18 cellular contexts compared by ENCODE assay signal in genomic region chr17:79034931-79035485, GRCh38. TPM values are rescaled to one million over a fixed set of nuclear protein-coding genes. Genes with fewer than 3 reads are reported as not detected.
DNase-seq lines count a peak whose midpoint lies in the region; ATAC-seq and TF ChIP-seq lines count a peak whose summit lies in the region.
"Had no signal": no experiment of that assay in that cellular context is flagged by ENCODE, and none has a peak within 500 bp of the region (broad histone marks: within the 10 kb centered on the region; RNA-seq: fewer than 3 reads in every experiment).

No MANE protein-coding gene starts in this region.

- H2AFZ ChIP-seq in mammary epithelial cell (ENCODE audit: low read depth, low read length): no peak overlapping the region

- TF ChIP-seq CTCF in MCF 10A (IDR thresholded peaks at IDR 0.05; ENCODE audit: unreplicated experiment) (no peak), mammary epithelial cell (conservative IDR thresholded peaks at IDR 0.05 in 1 of 2, IDR thresholded peaks at IDR 0.05 in 1 of 2; ENCODE audit: extremely low read depth in 1 of 2, insufficient read depth in 1 of 2, low read depth in 1 of 2, low read length in 2 of 2) (no peak), tibial artery (IDR thresholded peaks at IDR 0.05) (no peak)

- no peak overlapping the region for H3K4me3 Mint-ChIP-seq in MCF 10A (ENCODE audit: unreplicated experiment)
- H3K4me3 Mint-ChIP-seq: activated T-cell treated with anti-CD3 and anti-CD28 coated beads, Interleukin-2, amount 50 U/mL, for 24 hours; effector memory CD8-positive, alpha-beta T cell; T-helper 1 cell treated with Interleukin-12 subunit alpha and Interleukin-12 subunit beta and Interleukin-4 antibody, amounts not matched to agents 30 μg/mL and 1 μg/mL, for 36 hours had no signal

- H3K4me3 ChIP-seq in mammary epithelial cell (replicated peaks in 1 of 3; ENCODE audit: insufficient read depth in 1 of 3, low read depth in 2 of 3, low read length in 3 of 3) (no peak overlapping the region), SJCRH30 (peak overlapping the region; percentile 40), tibial artery (no peak overlapping the region)
- H3K4me3 ChIP-seq: BLaER1, Peyer's patch, smooth muscle cell had no signal

- H3K9ac ChIP-seq in mammary epithelial cell (ENCODE audit: insufficient read depth, low read length): no peak overlapping the region
- H3K9ac ChIP-seq: BLaER1 had no signal

- BruUV-seq in MCF 10A (replicated peaks; lab: Mats Ljungman, UMichigan) (no TSS peak), mammary epithelial cell (replicated peaks; lab: Mats Ljungman, UMichigan) (no TSS peak)

- H3K36me3 Mint-ChIP-seq in MCF 10A (ENCODE audit: insufficient read depth, unreplicated experiment): peaks cover 11% of the 10 kb centered on the region

- H3K9me3 Mint-ChIP-seq in MCF 10A (ENCODE audit: unreplicated experiment): no peaks in the 10 kb centered on the region
- H3K9me3 Mint-ChIP-seq: activated T-cell treated with anti-CD3 and anti-CD28 coated beads, Interleukin-2, amount 50 U/mL, for 24 hours; effector memory CD8-positive, alpha-beta T cell; T-helper 1 cell treated with Interleukin-12 subunit alpha and Interleukin-12 subunit beta and Interleukin-4 antibody, amounts not matched to agents 30 μg/mL and 1 μg/mL, for 36 hours had no signal

- H4K20me1 ChIP-seq in mammary epithelial cell (ENCODE audit: insufficient read depth, low read length): no peaks in the 10 kb centered on the region
- H4K20me1 ChIP-seq: BLaER1 had no signal

- WGBS in mammary epithelial cell (ENCODE audit: low coverage, missing lambda C conversion rate): 75% methylated on average over 6 of the region's 8 CpGs

- in situ Hi-C loops in mammary epithelial cell (cut with MboI; ENCODE audit: low sequenced_read_pairs in 2 of 2): no loop called here

- H3K4me1 ChIP-seq in mammary epithelial cell (ENCODE audit: insufficient read depth, low read length) (peaks cover 51% of the 10 kb centered on the region), SJCRH30 (peaks cover 54% of the 10 kb centered on the region), tibial artery (peaks cover 0 to 90% (median 55%) of the 10 kb centered on the region in 4 donors)

- H3K27me3 ChIP-seq in mammary epithelial cell (ENCODE audit: insufficient read depth, low read length): no peaks in the 10 kb centered on the region
- no peaks in the 10 kb centered on the region for H3K27me3 ChIP-seq in SJCRH30
- H3K27me3 ChIP-seq in tibial artery: no peaks in the 10 kb centered on the region
- H3K27me3 ChIP-seq: BLaER1, brain microvascular endothelial cell, Peyer's patch had no signal

- no peak for ATAC-seq in GM21825 (IDR thresholded peaks at IDR 0.05; ENCODE audit: unreplicated experiment)
- ATAC-seq: effector memory CD8-positive, alpha-beta T cell had no signal

- no peaks in the 10 kb centered on the region for H3K27me3 Mint-ChIP-seq in MCF 10A (ENCODE audit: insufficient read depth, unreplicated experiment)

- no peak overlapping the region for H3K27ac ChIP-seq in mammary epithelial cell (ENCODE audit: insufficient read depth, low read depth, low read length)
- peak overlapping the region; percentile 98 for H3K27ac ChIP-seq in SJCRH30
- H3K27ac ChIP-seq in tibial artery: peak overlapping the region; percentile 49 to 57
- H3K27ac ChIP-seq: BLaER1, brain microvascular endothelial cell, Peyer's patch had no signal

- H3K4me2 ChIP-seq in mammary epithelial cell (ENCODE audit: insufficient read depth, low read depth, low read length): no peak overlapping the region
- H3K4me2 ChIP-seq: BLaER1, smooth muscle cell had no signal

- peaks cover 44% of the 10 kb centered on the region for H3K4me1 Mint-ChIP-seq in MCF 10A (ENCODE audit: insufficient read depth, unreplicated experiment)

- no peaks in the 10 kb centered on the region for H3K79me2 ChIP-seq in mammary epithelial cell (ENCODE audit: insufficient read depth, low read length)

- POLR2A ChIA-PET in MCF 10A (lab: Yijun Ruan, JAX): interaction anchor here (0.7 to 4.3 kb wide), 4 partner anchors 8 to 40 kb away, joined by 3 to 41 read pairs (median 6); partner anchors contain the start of gene ENGASE

- CTCF ChIA-PET in MCF 10A (lab: Yijun Ruan, JAX): interaction anchor here (0.5 to 6.1 kb wide), 6 partner anchors 10 to 359 kb away, joined by 3 to 29 read pairs (median 4); no protein-coding TSS in a partner anchor
- CTCF ChIA-PET in mammary epithelial cell (lab: Charles Lee; ENCODE audit: low non-redundant PET): no interaction called here

- peak overlapping the region; percentile 54 for H3K27ac Mint-ChIP-seq in MCF 10A (ENCODE audit: low read depth, unreplicated experiment)
- H3K27ac Mint-ChIP-seq: activated T-cell treated with anti-CD3 and anti-CD28 coated beads, Interleukin-2, amount 50 U/mL, for 24 hours; effector memory CD8-positive, alpha-beta T cell had no signal

- H3K9me3 ChIP-seq in mammary epithelial cell (replicated peaks; ENCODE audit: insufficient read depth, low read length): no peaks in the 10 kb centered on the region
- no peaks in the 10 kb centered on the region for H3K9me3 ChIP-seq in SJCRH30 (replicated peaks)
- H3K9me3 ChIP-seq in tibial artery: no peaks in the 10 kb centered on the region
- H3K9me3 ChIP-seq: BLaER1, Peyer's patch had no signal

- intact Hi-C loops in MCF 10A (cut with micrococcal nuclease): no loop called here
- intact Hi-C loops in mammary epithelial cell (cut with micrococcal nuclease): no loop called here
- intact Hi-C loops in tibial artery (cut with DNase I; ENCODE audit: low total_unique reads): no loop called here

- H3K36me3 ChIP-seq in mammary epithelial cell (ENCODE audit: insufficient read depth, low read length): no peaks in the 10 kb centered on the region
- H3K36me3 ChIP-seq in SJCRH30: no peaks in the 10 kb centered on the region
- peaks cover 0 to 13% (median 0%) of the 10 kb centered on the region in 3 donors for H3K36me3 ChIP-seq in tibial artery
- H3K36me3 ChIP-seq: BLaER1, brain microvascular endothelial cell, Peyer's patch had no signal

- dilution Hi-C loops in mammary epithelial cell (cut with HindIII; ENCODE audit: low sequenced_read_pairs): no loop called here

- DNase-seq in MCF 10A (ENCODE audit: unreplicated experiment) (no peak), mammary epithelial cell (no peak), SJCRH30 (no peak), mesenteric fat pad (ENCODE audit: low spot score) (peak; percentile 60), tibial artery (peak in 1 of 2 donors; percentile 40), NCI-H526 (lab: John Stamatoyannopoulos, UW) (no peak)
- no peak for DNase-seq in stimulated activated CD4-positive, alpha-beta T cell treated with anti-CD3 and anti-CD28 coated beads, Interleukin-4, amount 100 ng/mL, for 4 hours
- DNase-seq: activated gamma-delta T cell treated with Interleukin-2 at 50 U/mL for 16 hours; activated T-cell treated with anti-CD3 and anti-CD28 coated beads, Interleukin-2, amount 50 U/mL, for 24 hours; brain microvascular endothelial cell; effector memory CD8-positive, alpha-beta T cell; NCI-H510A treated with DMSO at 0.1 percent for 48 hours; stimulated activated CD4-positive, alpha-beta T cell treated with anti-CD3 and anti-CD28 coated beads, Interleukin-2, amount 100 ng/mL, for 24 hours had no signal

RNA-seq across cellular contexts. Expression of gene C1QTNF1, which starts 11.0 kb away (rescaled TPM):
- total RNA-seq in MCF 10A (2022): 3.0 and 3.3 TPM in 2 replicates
- 10 to 100 TPM; 13.2 to 22.0 TPM for total RNA-seq in mammary epithelial cell
- polyA plus RNA-seq in mammary epithelial cell: 10.4 TPM
- 10.4 TPM for polyA minus RNA-seq in mammary epithelial cell
- 45.7 and 48.3 TPM in 2 replicates for total RNA-seq in SJCRH30 (2014; rRNA removed; shearing (Covaris generic))
- total RNA-seq in mesenteric fat pad: 563 TPM

RNA-seq across cellular contexts. Expression of gene CANT1, which starts 25.4 kb away (rescaled TPM):
- total RNA-seq in MCF 10A (2022) (62.5 and 65.1 TPM in 2 replicates), mammary epithelial cell (10 to 100 TPM; 54.5 to 86.5 TPM), mesenteric fat pad (37.9 TPM)
- polyA plus RNA-seq in mammary epithelial cell: 61.6 TPM
- 59.7 TPM for polyA minus RNA-seq in mammary epithelial cell
- 89.0 and 98.6 TPM in 2 replicates for total RNA-seq in SJCRH30 (2014; rRNA removed; shearing (Covaris generic))

RNA-seq across cellular contexts. Expression of gene ENGASE, which starts 39.6 kb away (rescaled TPM):
- total RNA-seq in MCF 10A (2022) (34.5 and 40.3 TPM in 2 replicates), mammary epithelial cell (10 to 100 TPM; 11.8 to 24.2 TPM), mesenteric fat pad (38.8 TPM)
- polyA plus RNA-seq in mammary epithelial cell: 4.0 TPM
- polyA minus RNA-seq in mammary epithelial cell: 4.9 TPM
- total RNA-seq in SJCRH30 (2014; rRNA removed; shearing (Covaris generic)): 56.3 and 82.5 TPM in 2 replicates

RNA-seq across cellular contexts. Expression of gene LGALS3BP, which starts 55.3 kb away (rescaled TPM):
- total RNA-seq in MCF 10A (2022): 56.7 and 58.0 TPM in 2 replicates
- total RNA-seq in mammary epithelial cell: 100 to 1,000 TPM; 173 to 221 TPM
- polyA plus RNA-seq in mammary epithelial cell: 109 TPM
- 167 TPM for polyA minus RNA-seq in mammary epithelial cell
- total RNA-seq in SJCRH30 (2014; rRNA removed; shearing (Covaris generic)): 140 and 142 TPM in 2 replicates
- total RNA-seq in mesenteric fat pad: 417 TPM

Comparison
In these comparisons a context has a peak if more than half of its experiments do, and no peak if none do; other contexts are left out.
1. RNA of gene C1QTNF1, which starts 11.0 kb away (total RNA-seq): 563 TPM in mesenteric fat pad (single experiment); 45.7 to 48.3 TPM in SJCRH30, 13.2 to 22.0 TPM in mammary epithelial cell and 3.0 to 3.3 TPM in MCF 10A; every median in the first group is over 10 times any median in the second.